In genomic region chr1:53946252-53947171, GRCh38 we compare ENCODE assay signal across 8 cellular contexts. TPM values are rescaled to one million over a fixed set of nuclear protein-coding genes. Genes with fewer than 3 reads are reported as not detected.
DNase-seq lines count a peak whose midpoint lies in the region; ATAC-seq and TF ChIP-seq lines count a peak whose summit lies in the region.

LRRC42 (plus strand) TSS chr1:53946350; CDS start chr1:53952000, 5,650 bp downstream.

- TF ChIP-seq POLR2A in GM18505 (IDR thresholded peaks at IDR 0.05; ENCODE audit: borderline replicate concordance, extremely low read depth, insufficient read depth, insufficient read length), result peak; percentile 7
- TF ChIP-seq POLR2A in tibial nerve (IDR thresholded peaks at IDR 0.05), result no peak

- peak within 1 kb of the TSS; percentile 84 for H3K9ac ChIP-seq in NT2/D1 (ENCODE audit: insufficient read length, low read depth)

- H3K27me3 ChIP-seq in BJ (ENCODE audit: control insufficient read depth, insufficient read depth, low read length) (no peaks in the 10 kb centered on the region), NT2/D1 (ENCODE audit: insufficient read depth, insufficient read length) (no peaks in the 10 kb centered on the region), lung (ENCODE audit: control insufficient read depth, insufficient read depth) (no peaks in the 10 kb centered on the region), tibial nerve (no peaks in the 10 kb centered on the region)

- H3K9me3 ChIP-seq in NT2/D1 (ENCODE audit: insufficient read depth, low read length) (no peaks in the 10 kb centered on the region), lung (ENCODE audit: control insufficient read depth in 2 of 2, insufficient read depth in 1 of 2, low read length in 1 of 2) (no peaks in the 10 kb centered on the region), tibial nerve (no peaks in the 10 kb centered on the region)

- H3K4me1 ChIP-seq in NT2/D1 (ENCODE audit: insufficient read depth, insufficient read length) (no peaks in the 10 kb centered on the region), lung (ENCODE audit: control insufficient read depth in 2 of 2, insufficient read depth in 2 of 2, low read length in 2 of 2) (peaks cover 10 to 14% of the 10 kb centered on the region in 2 donors), tibial nerve (peaks cover 0 to 57% (median 18%) of the 10 kb centered on the region in 4 donors)

- no peaks in the 10 kb centered on the region for H3K36me3 Mint-ChIP-seq in chondrocyte (ENCODE audit: low read depth)

- POLR2A ChIA-PET in BJ (lab: Charles Lee), result interaction anchor here (1.0 kb wide), 1 partner anchor 25 kb away, joined by 3 read pairs; no protein-coding TSS in a partner anchor

- peak in 1 of 2 donors; percentile 23 for TF ChIP-seq EP300 in tibial nerve (IDR thresholded peaks at IDR 0.05)

- TF ChIP-seq CTCF in BJ (IDR thresholded peaks at IDR 0.05; ENCODE audit: insufficient read depth, low read depth, low read length) (peak; percentile 23; the same call in 1 of the 2 replicates), chondrocyte (IDR thresholded peaks at IDR 0.05) (peak; percentile 63), lung (IDR thresholded peaks at IDR 0.05; ENCODE audit: control extremely low read depth, extremely low read depth) (no peak), tibial nerve (IDR thresholded peaks at IDR 0.05) (peak; percentile 20 to 49 (median 33))

- 2% methylated on average over 27 to 58 of the region's 58 CpGs for WGBS in lung, 2 donors
- WGBS in tibial nerve, 2 donors, result 1% methylated on average over 29 to 47 of the region's 58 CpGs

- CTCF ChIA-PET in BJ (lab: Yijun Ruan, JAX), result interaction anchor here (0.8 to 4.9 kb wide), 4 partner anchors 57 to 85 kb away, joined by 3 to 41 read pairs (median 18); partner anchors contain the start of gene YIPF1

- H3K4me3 ChIP-seq in BJ (ENCODE audit: low read depth, low read length), result peak within 1 kb of the TSS; percentile 98
- peak within 1 kb of the TSS; percentile 88 for H3K4me3 ChIP-seq in NT2/D1 (ENCODE audit: insufficient read length, low read depth)
- H3K4me3 ChIP-seq in lung, result peak within 1 kb of the TSS; percentile 86
- peak within 1 kb of the TSS; percentile 55 to 99 (median 92) for H3K4me3 ChIP-seq in tibial nerve

- peak within 1 kb of the TSS; percentile 86 to 94 for H3K27ac ChIP-seq in lung (ENCODE audit: low read depth in 1 of 2, low read length in 1 of 2)
- H3K27ac ChIP-seq in tibial nerve, result peak within 1 kb of the TSS; percentile 90 to 96 (median 93)

- H3K36me3 ChIP-seq in BJ (ENCODE audit: control insufficient read depth, insufficient read depth, low read length), result no peaks in the 10 kb centered on the region; the same call in 1 of the 2 replicates
- peaks cover 35% of the 10 kb centered on the region for H3K36me3 ChIP-seq in NT2/D1 (ENCODE audit: insufficient read depth, insufficient read length, low read length)
- no peaks in the 10 kb centered on the region for H3K36me3 ChIP-seq in lung (ENCODE audit: control insufficient read depth in 2 of 2, insufficient read depth in 2 of 2, low read length in 2 of 2)
- H3K36me3 ChIP-seq in tibial nerve, result peaks cover 0 to 3% (median 0%) of the 10 kb centered on the region in 3 donors

- peaks cover 59% of the 10 kb centered on the region for H3K4me1 Mint-ChIP-seq in chondrocyte (ENCODE audit: low read depth)

- peak within 1 kb of the TSS; percentile 95 for H3K27ac Mint-ChIP-seq in chondrocyte (ENCODE audit: unreplicated experiment)

- no peak for DNase-seq in BJ (ENCODE audit: low read depth)
- DNase-seq in NT2/D1 (ENCODE audit: low read depth, low spot score), result no peak
- no peak for DNase-seq in chondrocyte (ENCODE audit: low spot score)
- no peak for DNase-seq in lung (ENCODE audit: low spot score)
- no peak for DNase-seq in tibial nerve (ENCODE audit: low spot score in 2 of 2)
- DNase-seq in GOT3 (lab: John Stamatoyannopoulos, UW), result no peak

- peak within 1 kb of the TSS; percentile 93 for H3K4me3 Mint-ChIP-seq in chondrocyte (ENCODE audit: unreplicated experiment)

- H3K27me3 Mint-ChIP-seq in chondrocyte (ENCODE audit: low read depth), result no peaks in the 10 kb centered on the region

- H3K9me3 Mint-ChIP-seq in chondrocyte (ENCODE audit: low read depth), result no peaks in the 10 kb centered on the region

- ATAC-seq in GM18505 (IDR thresholded peaks at IDR 0.05; ENCODE audit: unreplicated experiment), result peak; percentile 69
- ATAC-seq in HG02852 (IDR thresholded peaks at IDR 0.05; ENCODE audit: unreplicated experiment), result peak; percentile 66
- ATAC-seq in lung (ENCODE audit: insufficient read depth, low FRiP score), result peak; percentile 85

RNA-seq across cellular contexts. Expression of gene LRRC42, which starts in this region (rescaled TPM):
- polyA plus RNA-seq in BJ (2011; rRNA removed), result 52.9 and 54.6 TPM in 2 replicates
- 16.2 and 27.7 TPM in 2 replicates for polyA minus RNA-seq in BJ (2011; rRNA and poly(A)+ RNA removed)
- total RNA-seq in chondrocyte, result 32.0 to 42.2 TPM (median 37.6 TPM) in 3 replicates
- 10 to 100 TPM; 16.8 to 17.3 TPM for total RNA-seq in lung
- polyA plus RNA-seq in lung, result 10 to 100 TPM in 1 of 2 donors, 1 to 10 TPM in 1; 7.7 to 17.8 TPM
- total RNA-seq in tibial nerve, result 10 to 100 TPM; 26.1 to 29.5 (median 26.8) TPM
